8 cellular contexts compared by ENCODE assay signal in genomic region chr9:120877276-120878034, GRCh38. TPM values are rescaled to one million over a fixed set of nuclear protein-coding genes. Genes with fewer than 3 reads are reported as not detected.
A peak's percentile ranks its signal among the peaks of the same experiment; 100 is the strongest.
DNase-seq lines count a peak whose midpoint lies in the region; ATAC-seq and TF ChIP-seq lines count a peak whose summit lies in the region.

No MANE protein-coding gene starts in this region.

- H3K27me3 ChIP-seq in DOHH2 (ENCODE audit: control insufficient read depth, low read length) (no peaks in the 10 kb centered on the region), Karpas-422 (ENCODE audit: low read length) (no peaks in the 10 kb centered on the region)

- H3K79me2 ChIP-seq in DOHH2 (ENCODE audit: control insufficient read depth, low read length) (peaks cover 40% of the 10 kb centered on the region), Karpas-422 (ENCODE audit: low read length) (peaks cover 16% of the 10 kb centered on the region)

- peak overlapping the region; percentile 92 to 96 for H3K27ac Mint-ChIP-seq in activated naive CD4-positive, alpha-beta T cell treated with anti-CD3 and anti-CD28 coated beads, Interleukin-2, amount 50 U/mL, for 72 hours
- H3K27ac Mint-ChIP-seq in osteocyte (ENCODE audit: unreplicated experiment) = peak overlapping the region; percentile 58

- peaks cover 33% of the 10 kb centered on the region for H3F3A ChIP-seq in DOHH2 (ENCODE audit: control insufficient read depth, insufficient read depth)

- H3K4me2 ChIP-seq in DOHH2 (ENCODE audit: low read length) (peak overlapping the region; percentile 85), Karpas-422 (ENCODE audit: low read depth, low read length, poor library complexity, severe bottlenecking) (peak overlapping the region; percentile 99)

- H3K4me3 ChIP-seq in DOHH2 (ENCODE audit: low read length) = peak overlapping the region; percentile 93
- H3K4me3 ChIP-seq in Karpas-422 (ENCODE audit: low read length) = peak overlapping the region; percentile 80

- H2AFZ ChIP-seq in Karpas-422 (ENCODE audit: low read length) = peak overlapping the region; percentile 36; the same call in 1 of the 2 replicates

- DNase-seq in Karpas-422 (peak; percentile 93), Right ventricle myocardium superior (peak; percentile 82), osteocyte (ENCODE audit: extremely low spot score, unreplicated experiment) (peak; percentile 87), cortex of kidney (lab: John Stamatoyannopoulos, UW) (no peak)
- peak; percentile 74 to 79 for DNase-seq in activated naive CD4-positive, alpha-beta T cell treated with anti-CD3 and anti-CD28 coated beads, Interleukin-2, amount 50 U/mL, for 72 hours (ENCODE audit: low spot score in 2 of 2)

- peak overlapping the region; percentile 80 for H3K4me3 Mint-ChIP-seq in osteocyte (ENCODE audit: unreplicated experiment)

- H3K4me1 Mint-ChIP-seq in osteocyte (ENCODE audit: unreplicated experiment) = peaks cover 51% of the 10 kb centered on the region

- H3K27me3 Mint-ChIP-seq in osteocyte (ENCODE audit: unreplicated experiment) = no peaks in the 10 kb centered on the region

- no peaks in the 10 kb centered on the region for H4K20me1 ChIP-seq in DOHH2 (ENCODE audit: control insufficient read depth, insufficient read depth, low read depth, low read length)
- H4K20me1 ChIP-seq in Karpas-422 (ENCODE audit: insufficient read depth, low read depth, low read length) = no peaks in the 10 kb centered on the region

- no peaks in the 10 kb centered on the region for H3K9me2 ChIP-seq in DOHH2 (replicated peaks; ENCODE audit: control insufficient read depth, low read length)
- no peaks in the 10 kb centered on the region for H3K9me2 ChIP-seq in Karpas-422 (replicated peaks; ENCODE audit: insufficient read depth, low read length)

- intact Hi-C loops in Right ventricle myocardium superior (cut with DNase I) = loop anchor here (5.0 kb wide), 1 partner anchor 40 kb away; no protein-coding TSS in a partner anchor

- peak overlapping the region; percentile 95 for H3K27ac ChIP-seq in DOHH2 (ENCODE audit: low read depth, low read length)
- peak overlapping the region; percentile 92 for H3K27ac ChIP-seq in Karpas-422 (ENCODE audit: low read length)

- ATAC-seq in GM21723 (IDR thresholded peaks at IDR 0.05; ENCODE audit: unreplicated experiment) (peak; percentile 36), Right ventricle myocardium superior (ENCODE audit: poor library complexity) (peak; percentile 64)
- ATAC-seq in activated naive CD4-positive, alpha-beta T cell treated with anti-CD3 and anti-CD28 coated beads, Interleukin-2, amount 50 U/mL, for 72 hours = peak; percentile 43 to 46

- peaks cover 52 to 59% of the 10 kb centered on the region in 2 donors for H3K36me3 Mint-ChIP-seq in activated naive CD4-positive, alpha-beta T cell treated with anti-CD3 and anti-CD28 coated beads, Interleukin-2, amount 50 U/mL, for 72 hours
- H3K36me3 Mint-ChIP-seq in osteocyte (ENCODE audit: unreplicated experiment) = peaks cover 26% of the 10 kb centered on the region

- TF ChIP-seq POLR2A in Raji (IDR thresholded peaks at IDR 0.05; ENCODE audit: insufficient read depth, low read depth, low read length) = peak; percentile 84

- H3K9me3 ChIP-seq in DOHH2 (ENCODE audit: control insufficient read depth, insufficient read depth, low read length) (no peaks in the 10 kb centered on the region), Karpas-422 (ENCODE audit: low read length) (no peaks in the 10 kb centered on the region)

- H3K4me1 ChIP-seq in DOHH2 (ENCODE audit: control insufficient read depth, low read length) = peaks cover 86% of the 10 kb centered on the region
- H3K4me1 ChIP-seq in Karpas-422 (ENCODE audit: low read length) = peaks cover 73% of the 10 kb centered on the region

- peak overlapping the region; percentile 96 for H3K9ac ChIP-seq in Karpas-422 (ENCODE audit: low read length)

- H3K9me3 Mint-ChIP-seq in activated naive CD4-positive, alpha-beta T cell treated with anti-CD3 and anti-CD28 coated beads, Interleukin-2, amount 50 U/mL, for 72 hours = peaks cover 0 to 3% of the 10 kb centered on the region in 2 donors
- H3K9me3 Mint-ChIP-seq in osteocyte (ENCODE audit: unreplicated experiment) = no peaks in the 10 kb centered on the region

- no peak for TF ChIP-seq CTCF in DOHH2 (IDR thresholded peaks at IDR 0.05; ENCODE audit: low read depth, low read length, poor library complexity, severe bottlenecking)
- TF ChIP-seq CTCF in osteocyte (IDR thresholded peaks at IDR 0.05) = peak; percentile 8

- H3K36me3 ChIP-seq in DOHH2 (ENCODE audit: control insufficient read depth, low read length) (peaks cover 56% of the 10 kb centered on the region), Karpas-422 (ENCODE audit: insufficient read depth, low read length) (peaks cover 31% of the 10 kb centered on the region)

RNA-seq across cellular contexts. Expression of gene PHF19, which starts 0.5 kb away (rescaled TPM):
- 34.8 and 76.9 TPM in 2 replicates for total RNA-seq in Karpas-422 (2014; rRNA removed; shearing (Covaris generic); ENCODE audit: low replicate concordance)
- total RNA-seq in activated naive CD4-positive, alpha-beta T cell treated with anti-CD3 and anti-CD28 coated beads, Interleukin-2, amount 50 U/mL, for 72 hours = 100 to 1,000 TPM; 305 to 312 TPM
- total RNA-seq in Right ventricle myocardium superior (11.9 TPM), osteocyte (194 and 212 TPM in 2 replicates)

RNA-seq across cellular contexts. Expression of gene PSMD5, which starts 34.7 kb away (rescaled TPM):
- total RNA-seq in Karpas-422 (2014; rRNA removed; shearing (Covaris generic); ENCODE audit: low replicate concordance) = 14.4 and 26.1 TPM in 2 replicates
- 10 to 100 TPM; 74.9 to 75.2 TPM for total RNA-seq in activated naive CD4-positive, alpha-beta T cell treated with anti-CD3 and anti-CD28 coated beads, Interleukin-2, amount 50 U/mL, for 72 hours
- total RNA-seq in Right ventricle myocardium superior = 14.3 TPM
- 53.3 and 69.5 TPM in 2 replicates for total RNA-seq in osteocyte

RNA-seq across cellular contexts. Expression of gene TRAF1, which starts 49.1 kb away (rescaled TPM):
- 18.8 and 23.8 TPM in 2 replicates for total RNA-seq in Karpas-422 (2014; rRNA removed; shearing (Covaris generic); ENCODE audit: low replicate concordance)
- 100 to 1,000 TPM in 1 of 2 donors, 10 to 100 TPM in 1; 99.5 to 100 TPM for total RNA-seq in activated naive CD4-positive, alpha-beta T cell treated with anti-CD3 and anti-CD28 coated beads, Interleukin-2, amount 50 U/mL, for 72 hours
- total RNA-seq in Right ventricle myocardium superior = 2.2 TPM
- total RNA-seq in osteocyte = 7.1 and 7.8 TPM in 2 replicates
